Comparison of ENCODE assay signal across 8 cellular contexts in genomic region chr4:681736-682451, GRCh38. TPM values are rescaled to one million over a fixed set of nuclear protein-coding genes. Genes with fewer than 3 reads are reported as not detected.
DNase-seq lines count a peak whose midpoint lies in the region; ATAC-seq, FAIRE-seq and TF ChIP-seq lines count a peak whose summit lies in the region.

No MANE protein-coding gene starts in this region.

- POLR2A ChIA-PET in A549 (lab: Yijun Ruan, JAX): no interaction called here

- no peaks in the 10 kb centered on the region for H3K9me3 ChIP-seq in A549
- H3K9me3 ChIP-seq in RWPE2 (ENCODE audit: severe bottlenecking): no peaks in the 10 kb centered on the region
- H3K9me3 ChIP-seq in osteoblast (ENCODE audit: low read depth, low read length): no peaks in the 10 kb centered on the region

- TF ChIP-seq CTCF in A549 (IDR thresholded peaks at IDR 0.05) (no peak), GM06990 (IDR thresholded peaks at IDR 0.05; ENCODE audit: insufficient read depth, low read length, poor library complexity, severe bottlenecking) (no peak), RWPE2 (IDR thresholded peaks at IDR 0.05; ENCODE audit: poor library complexity, severe bottlenecking) (no peak), osteoblast (IDR thresholded peaks at IDR 0.05; ENCODE audit: extremely low read depth, low read depth, low read length) (no peak)

- H2AFZ ChIP-seq in osteoblast (ENCODE audit: low read length): no peak overlapping the region

- H3K27ac ChIP-seq in A549 (peak overlapping the region; percentile 47 to 95; a peak in 3 of 6 replicates), RWPE2 (ENCODE audit: poor library complexity, severe bottlenecking) (no peak overlapping the region), osteoblast (ENCODE audit: low read depth, low read length) (no peak overlapping the region)

- H3K4me1 ChIP-seq in A549 (peaks cover 16% of the 10 kb centered on the region), RWPE2 (ENCODE audit: insufficient read depth, poor library complexity, severe bottlenecking) (peaks cover 12% of the 10 kb centered on the region), osteoblast (ENCODE audit: insufficient read depth, low read length) (peaks cover 13% of the 10 kb centered on the region)

- ATAC-seq in A549: peak; percentile 2 to 4; a peak in 2 of 6 replicates
- ATAC-seq in RWPE2 (ENCODE audit: low read depth): peak; percentile 4; the same call in 1 of the 3 replicates
- ATAC-seq in GM18909 (IDR thresholded peaks at IDR 0.05; ENCODE audit: poor library complexity, unreplicated experiment): no peak

- TF ChIP-seq POLR2A in A549 (IDR thresholded peaks at IDR 0.05; ENCODE audit: low read length): no peak

- H3K79me2 ChIP-seq in osteoblast (ENCODE audit: insufficient read depth, low read length): no peaks in the 10 kb centered on the region

- H3K27me3 ChIP-seq in GM06990 (replicated peaks; ENCODE audit: control insufficient read depth, insufficient read depth, low read length) (no peaks in the 10 kb centered on the region), RWPE2 (ENCODE audit: insufficient read depth, poor library complexity, severe bottlenecking) (no peaks in the 10 kb centered on the region), osteoblast (ENCODE audit: insufficient read depth, low read length) (no peaks in the 10 kb centered on the region)

- FAIRE-seq in A549 (lab: Jason Lieb, UNC): no peak
- FAIRE-seq in urothelium cell line (lab: Jason Lieb, UNC): no peak

- TF ChIP-seq EP300 in A549 (IDR thresholded peaks at IDR 0.05): no peak

- H3K36me3 ChIP-seq in GM06990 (ENCODE audit: control insufficient read depth, insufficient read depth, low read length) (no peaks in the 10 kb centered on the region), RWPE2 (ENCODE audit: low read depth) (no peaks in the 10 kb centered on the region), osteoblast (ENCODE audit: insufficient read depth, low read length) (no peaks in the 10 kb centered on the region)

- H4K20me1 ChIP-seq in osteoblast (ENCODE audit: insufficient read depth, low read length): peaks cover 11% of the 10 kb centered on the region

- no peak for TF ChIP-seq RAD21 in A549 (conservative IDR thresholded peaks at IDR 0.05 in 1 of 2, IDR thresholded peaks at IDR 0.05 in 1 of 2)

- peak in 1 of 2 experiments; percentile 30 for DNase-seq in A549 (ENCODE audit: low read depth in 1 of 2, low spot score in 1 of 2)
- peak; percentile 56 for DNase-seq in GM06990 (ENCODE audit: extremely low read depth, insufficient read length)
- peak; percentile 72 for DNase-seq in RWPE2 (ENCODE audit: low spot score)
- peak; percentile 66 for DNase-seq in islet precursor cell
- DNase-seq in CD1c-positive myeloid dendritic cell (ENCODE audit: extremely low spot score): no peak
- DNase-seq in osteoblast (ENCODE audit: insufficient read length, low spot score, missing footprints): no peak
- no peak for DNase-seq in urothelium cell line (ENCODE audit: low spot score)

- WGBS in A549 (ENCODE audit: missing lambda C conversion rate): 90% methylated on average over 6 of the region's 58 CpGs

- CTCF ChIA-PET in A549 (lab: Yijun Ruan, JAX): no interaction called here

- H3K4me2 ChIP-seq in A549 (peak overlapping the region; percentile 77), osteoblast (ENCODE audit: insufficient read depth, low read length) (no peak overlapping the region)

- H3K4me3 ChIP-seq in A549: peak overlapping the region; percentile 37; the same call in 2 of the 3 replicates
- no peak overlapping the region for H3K4me3 ChIP-seq in GM06990 (replicated peaks; ENCODE audit: low read depth, low read length)
- H3K4me3 ChIP-seq in RWPE2 (ENCODE audit: severe bottlenecking): peak overlapping the region; percentile 17
- H3K4me3 ChIP-seq in osteoblast (ENCODE audit: insufficient read depth, low read length): no peak overlapping the region

TF ChIP-seq in A549, 52 proteins besides CTCF, POLR2A, EP300 and RAD21:
- TF ChIP-seq, protein P1, sequence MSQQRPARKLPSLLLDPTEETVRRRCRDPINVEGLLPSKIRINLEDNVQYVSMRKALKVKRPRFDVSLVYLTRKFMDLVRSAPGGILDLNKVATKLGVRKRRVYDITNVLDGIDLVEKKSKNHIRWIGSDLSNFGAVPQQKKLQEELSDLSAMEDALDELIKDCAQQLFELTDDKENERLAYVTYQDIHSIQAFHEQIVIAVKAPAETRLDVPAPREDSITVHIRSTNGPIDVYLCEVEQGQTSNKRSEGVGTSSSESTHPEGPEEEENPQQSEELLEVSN (IDR thresholded peaks at IDR 0.05; ENCODE audit: borderline replicate concordance, low read depth): no peak
- no peak for TF ChIP-seq FOSB (CRISPR knock-in tag; IDR thresholded peaks at IDR 0.05)
- TF ChIP-seq, protein P2, sequence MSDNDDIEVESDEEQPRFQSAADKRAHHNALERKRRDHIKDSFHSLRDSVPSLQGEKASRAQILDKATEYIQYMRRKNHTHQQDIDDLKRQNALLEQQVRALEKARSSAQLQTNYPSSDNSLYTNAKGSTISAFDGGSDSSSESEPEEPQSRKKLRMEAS (IDR thresholded peaks at IDR 0.05): no peak
- no peak for TF ChIP-seq ZFP36 (IDR thresholded peaks at IDR 0.05; ENCODE audit: borderline replicate concordance, partially characterized antibody)
- no peak for TF ChIP-seq MYC (IDR thresholded peaks at IDR 0.05; ENCODE audit: borderline replicate concordance, low read length)
- TF ChIP-seq FOSL2 (IDR thresholded peaks at IDR 0.05): no peak
- no peak for TF ChIP-seq FOSL2 (CRISPR knock-in tag; IDR thresholded peaks at IDR 0.05)
- TF ChIP-seq HOXA7 (CRISPR knock-in tag; IDR thresholded peaks at IDR 0.05): no peak
- no peak for TF ChIP-seq CBX2 (IDR thresholded peaks at IDR 0.05; ENCODE audit: borderline replicate concordance, low read depth)
- no peak for TF ChIP-seq HOXB5 (CRISPR knock-in tag; IDR thresholded peaks at IDR 0.05)
- TF ChIP-seq HEYL (CRISPR knock-in tag; IDR thresholded peaks at IDR 0.05): no peak
- TF ChIP-seq KDM1A (IDR thresholded peaks at IDR 0.05; ENCODE audit: low read depth): no peak
- TF ChIP-seq USF2 (IDR thresholded peaks at IDR 0.05): no peak
- no peak for TF ChIP-seq HOXB13 (CRISPR knock-in tag; IDR thresholded peaks at IDR 0.05; ENCODE audit: low read depth)
- TF ChIP-seq, protein P3, sequence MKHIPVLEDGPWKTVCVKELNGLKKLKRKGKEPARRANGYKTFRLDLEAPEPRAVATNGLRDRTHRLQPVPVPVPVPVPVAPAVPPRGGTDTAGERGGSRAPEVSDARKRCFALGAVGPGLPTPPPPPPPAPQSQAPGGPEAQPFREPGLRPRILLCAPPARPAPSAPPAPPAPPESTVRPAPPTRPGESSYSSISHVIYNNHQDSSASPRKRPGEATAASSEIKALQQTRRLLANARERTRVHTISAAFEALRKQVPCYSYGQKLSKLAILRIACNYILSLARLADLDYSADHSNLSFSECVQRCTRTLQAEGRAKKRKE (CRISPR knock-in tag; IDR thresholded peaks at IDR 0.05; ENCODE audit: low read depth): no peak
- TF ChIP-seq NR3C1 (IDR thresholded peaks at IDR 0.05): no peak
- TF ChIP-seq JUNB (IDR thresholded peaks at IDR 0.05): no peak
- no peak for TF ChIP-seq EHF (CRISPR knock-in tag; IDR thresholded peaks at IDR 0.05)

RNA-seq across cellular contexts. Expression of gene SLC49A3, which starts 7.1 kb away (rescaled TPM):
- polyA plus RNA-seq in A549 (2011; rRNA removed): 0.05 TPM in 1 of 2 replicates, not detected in the other
- polyA plus RNA-seq in A549 (2012; cell fraction: cytosol; rRNA removed): 0.07 and 0.14 TPM in 2 replicates
- polyA plus RNA-seq in A549 (2012; cell fraction: nucleus; rRNA removed): 0.54 and 0.67 TPM in 2 replicates
- polyA plus RNA-seq in A549 (2017; fragmentation: RNase III; extraction: RNeasy Plus Mini Kit Qiagen cat#74134 plus additional on column Dnase treatment): 0.09 to 0.12 TPM (median 0.11 TPM) in 3 replicates
- polyA minus RNA-seq in A549 (2011; rRNA and poly(A)+ RNA removed): not detected in 2 replicates
- 11.6 and 13.6 TPM in 2 replicates for total RNA-seq in osteoblast

RNA-seq across cellular contexts. Expression of gene MYL5, which starts 7.6 kb away (rescaled TPM):
- 7.6 and 8.0 TPM in 2 replicates for polyA plus RNA-seq in A549 (2011; rRNA removed)
- polyA plus RNA-seq in A549 (2012; cell fraction: cytosol; rRNA removed): 5.4 and 5.5 TPM in 2 replicates
- polyA plus RNA-seq in A549 (2012; cell fraction: nucleus; rRNA removed): 13.0 and 14.0 TPM in 2 replicates
- 8.3 to 9.4 TPM (median 8.9 TPM) in 3 replicates for polyA plus RNA-seq in A549 (2017; fragmentation: RNase III; extraction: RNeasy Plus Mini Kit Qiagen cat#74134 plus additional on column Dnase treatment)
- 5.8 and 6.3 TPM in 2 replicates for polyA minus RNA-seq in A549 (2011; rRNA and poly(A)+ RNA removed)
- 17.7 and 22.8 TPM in 2 replicates for total RNA-seq in osteoblast

RNA-seq across cellular contexts. Expression of gene ATP5ME, which starts 7.8 kb away (rescaled TPM):
- polyA plus RNA-seq in A549 (2011; rRNA removed): 198 and 214 TPM in 2 replicates
- polyA plus RNA-seq in A549 (2012; cell fraction: cytosol; rRNA removed): 517 and 900 TPM in 2 replicates
- 110 and 175 TPM in 2 replicates for polyA plus RNA-seq in A549 (2012; cell fraction: nucleus; rRNA removed)
- 659 to 715 TPM (median 660 TPM) in 3 replicates for polyA plus RNA-seq in A549 (2017; fragmentation: RNase III; extraction: RNeasy Plus Mini Kit Qiagen cat#74134 plus additional on column Dnase treatment)
- polyA minus RNA-seq in A549 (2011; rRNA and poly(A)+ RNA removed): 36.7 and 45.7 TPM in 2 replicates
- 60.8 and 70.4 TPM in 2 replicates for total RNA-seq in osteoblast

RNA-seq across cellular contexts. Expression of gene PCGF3, which starts 23.7 kb away (rescaled TPM):
- 21.0 and 21.7 TPM in 2 replicates for polyA plus RNA-seq in A549 (2011; rRNA removed)
- polyA plus RNA-seq in A549 (2012; cell fraction: cytosol; rRNA removed): 27.8 and 33.5 TPM in 2 replicates
- 57.6 and 61.1 TPM in 2 replicates for polyA plus RNA-seq in A549 (2012; cell fraction: nucleus; rRNA removed)
- 14.2 to 17.8 TPM (median 15.9 TPM) in 3 replicates for polyA plus RNA-seq in A549 (2017; fragmentation: RNase III; extraction: RNeasy Plus Mini Kit Qiagen cat#74134 plus additional on column Dnase treatment)
- 21.3 and 30.7 TPM in 2 replicates for polyA minus RNA-seq in A549 (2011; rRNA and poly(A)+ RNA removed)
- 32.7 and 43.1 TPM in 2 replicates for total RNA-seq in osteoblast

RNA-seq across cellular contexts. Expression of gene PDE6B, which starts 56.5 kb away (rescaled TPM):
- polyA plus RNA-seq in A549 (2011; rRNA removed) (not detected in 2 replicates), A549 (2017; fragmentation: RNase III; extraction: RNeasy Plus Mini Kit Qiagen cat#74134 plus additional on column Dnase treatment) (0.03 TPM in 1 of 3 replicates, not detected in the others)
- polyA plus RNA-seq in A549 (2012; cell fraction: cytosol; rRNA removed): not detected in 2 replicates
- polyA plus RNA-seq in A549 (2012; cell fraction: nucleus; rRNA removed): not detected in 2 replicates
- not detected in 2 replicates for polyA minus RNA-seq in A549 (2011; rRNA and poly(A)+ RNA removed)
- total RNA-seq in osteoblast: not detected in 2 replicates

Comparison
In these comparisons a context has a peak if more than half of its experiments do, and no peak if none do; other contexts are left out.
1. DNase-seq: peak in GM06990 (single experiment), RWPE2 (single experiment) and islet precursor cell (single experiment); none in CD1c-positive myeloid dendritic cell (single experiment), osteoblast (single experiment) and urothelium cell line (single experiment).
2. H3K27ac ChIP-seq: peak in A549 (2 of 2); none in RWPE2 (single experiment) and osteoblast (single experiment).
3. H3K4me3 ChIP-seq: peak in A549 (single experiment) and RWPE2 (single experiment); none in GM06990 (single experiment) and osteoblast (single experiment).